In genomic region chr1:245872475-245872874, GRCh38 we compare ENCODE assay signal across 20 cellular contexts.
"Had no signal": no experiment of that assay in that cellular context is flagged by ENCODE, and none has a peak within 500 bp of the region (broad histone marks: within the 10 kb centered on the region; RNA-seq: fewer than 3 reads in every experiment).

No MANE protein-coding gene starts in this region.

- H3K27me3 Mint-ChIP-seq: memory B cell; naive thymus-derived CD4-positive, alpha-beta T cell had no signal

- DNase-seq: cortex of kidney; dorsolateral prefrontal cortex; effector CD8-positive, alpha-beta T cell; glutamatergic neuron; immature natural killer cell; left lung; lower lobe of right lung; naive thymus-derived CD4-positive, alpha-beta T cell; sigmoid colon; small intestine; stimulated activated CD4-positive, alpha-beta T cell treated with anti-CD3 and anti-CD28 coated beads, Interleukin-2, amount 100 ng/mL, for 48 hours; stimulated activated naive CD4-positive, alpha-beta T cell treated with Interleukin-2 at 50 U/mL for 16 hours; thyroid gland; upper lobe of right lung had no signal

- H3K4me3 Mint-ChIP-seq: immature natural killer cell; memory B cell; naive thymus-derived CD4-positive, alpha-beta T cell had no signal

- H3K27ac Mint-ChIP-seq: immature natural killer cell; memory B cell; naive thymus-derived CD4-positive, alpha-beta T cell had no signal

- H3K4me1 Mint-ChIP-seq: immature natural killer cell, memory B cell had no signal

- H3K27ac ChIP-seq: dorsolateral prefrontal cortex, gastroesophageal sphincter, lower lobe of right lung, neutrophil, right atrium auricular region, sigmoid colon, suprapubic skin, thyroid gland, upper lobe of right lung, vagina had no signal

- H3K27me3 ChIP-seq: dorsolateral prefrontal cortex, gastroesophageal sphincter, left lung, neutrophil, right atrium auricular region, sigmoid colon, suprapubic skin, thyroid gland, upper lobe of right lung, vagina had no signal

- ATAC-seq: gastroesophageal sphincter; left lung; lower lobe of right lung; naive thymus-derived CD4-positive, alpha-beta T cell; upper lobe of right lung had no signal

- H3K9me3 Mint-ChIP-seq: immature natural killer cell; memory B cell; naive thymus-derived CD4-positive, alpha-beta T cell had no signal

- H3K9me3 ChIP-seq: gastroesophageal sphincter, left lung, lower lobe of right lung, neutrophil, right atrium auricular region, sigmoid colon, suprapubic skin, thyroid gland, upper lobe of right lung, vagina had no signal

- H3K36me3 ChIP-seq: gastroesophageal sphincter, left lung, lower lobe of right lung, neutrophil, right atrium auricular region, sigmoid colon, suprapubic skin, thyroid gland, upper lobe of right lung, vagina had no signal

- H3K4me3 ChIP-seq: dorsolateral prefrontal cortex, gastroesophageal sphincter, left lung, lower lobe of right lung, right atrium auricular region, sigmoid colon, suprapubic skin, thyroid gland, upper lobe of right lung, vagina had no signal
